In the genomic region with DNA sequence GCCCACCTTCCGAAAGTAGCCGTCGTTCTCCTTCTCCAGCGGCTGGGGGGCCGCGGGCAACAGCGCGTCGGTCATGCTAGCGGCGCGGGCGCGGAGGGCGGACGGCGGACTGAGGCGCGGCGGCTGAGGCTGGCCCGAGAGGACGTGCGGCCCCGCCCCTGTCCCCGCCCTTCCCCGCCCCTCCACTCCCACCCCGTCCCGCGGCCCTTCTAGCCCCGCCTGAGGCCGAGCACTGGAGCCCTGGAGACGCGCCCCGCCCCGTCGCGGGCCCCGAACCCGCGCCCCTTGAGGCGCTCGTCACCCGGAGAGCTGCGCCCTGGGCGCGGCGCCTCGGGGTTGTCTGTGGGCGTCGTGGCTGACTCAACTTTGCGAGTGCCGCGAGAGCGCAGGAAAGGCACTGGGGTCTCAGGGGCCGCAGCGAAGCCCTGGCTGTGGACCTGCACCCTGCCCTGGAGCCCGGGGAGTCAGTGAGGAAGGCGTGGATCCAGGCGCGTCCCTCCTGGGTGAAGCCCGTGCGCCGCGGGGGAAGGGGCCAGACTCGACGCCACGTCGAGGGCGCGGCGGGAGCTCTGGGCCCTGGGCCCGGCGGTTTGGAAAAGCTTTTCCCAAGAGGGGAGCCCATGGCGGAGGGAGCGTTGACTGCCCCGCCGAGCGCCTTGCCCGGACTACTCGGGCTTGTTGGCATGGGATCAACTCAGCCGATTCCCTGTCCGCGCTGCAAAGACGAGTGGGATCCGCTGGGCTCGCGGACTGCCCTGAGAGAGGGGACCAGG, we compare ENCODE assay signal across 8 cellular contexts. TPM values are rescaled to one million over a fixed set of nuclear protein-coding genes. Genes with fewer than 3 reads are reported as not detected.
DNase-seq lines count a peak whose midpoint lies in the region; ATAC-seq and TF ChIP-seq lines count a peak whose summit lies in the region.

A gene (minus strand): TSS at position 111 of the 773 bp plus-strand sequence. CDS start 36 bp downstream, at position 75.

- H4K20me1 ChIP-seq in OCI-LY1 (ENCODE audit: insufficient read depth, low read length) (no peaks in the 10 kb centered on the region), neural cell (ENCODE audit: insufficient read depth) (no peaks in the 10 kb centered on the region)

- peak; percentile 79 for ATAC-seq in HG03432 (IDR thresholded peaks at IDR 0.05; ENCODE audit: unreplicated experiment)
- no peak for ATAC-seq in thoracic aorta (ENCODE audit: insufficient number of reproducible peaks, low FRiP score, low read depth)

- POLR2A ChIA-PET in AG04450 (lab: Yijun Ruan, JAX), result interaction anchor here (1.0 kb wide), 1 partner anchor 13 kb away, joined by 8 read pairs; no protein-coding TSS in a partner anchor

- TF ChIP-seq POLR2A in GM18951 (IDR thresholded peaks at IDR 0.05; ENCODE audit: extremely low read depth, insufficient read depth, insufficient read length), result peak; percentile 49

- H3K4me3 ChIP-seq in AG04450 (ENCODE audit: low read depth, low read length), result peak within 1 kb of the TSS; percentile 61
- H3K4me3 ChIP-seq in OCI-LY1 (ENCODE audit: low read depth, low read length, poor library complexity, severe bottlenecking), result peak within 1 kb of the TSS; percentile 72
- H3K4me3 ChIP-seq in fibroblast of mammary gland (ENCODE audit: control insufficient read depth, low read depth, low read length), result peak within 1 kb of the TSS; percentile 28
- peak within 1 kb of the TSS; percentile 64 for H3K4me3 ChIP-seq in neural cell (ENCODE audit: low read length)
- peak within 1 kb of the TSS; percentile 69 for H3K4me3 ChIP-seq in thoracic aorta

- DNase-seq in AG04450 (ENCODE audit: low read depth, low spot score), result no peak
- peak; percentile 76 for DNase-seq in activated T-cell treated with anti-CD3 and anti-CD28 coated beads for 48 hours (ENCODE audit: low read depth)
- peak; percentile 53 for DNase-seq in fibroblast of mammary gland (ENCODE audit: low read depth)
- DNase-seq in thoracic aorta (ENCODE audit: low spot score), result no peak

- no peaks in the 10 kb centered on the region for H3K36me3 ChIP-seq in OCI-LY1 (ENCODE audit: insufficient read depth, low read length)
- no peaks in the 10 kb centered on the region for H3K36me3 ChIP-seq in neural cell (ENCODE audit: insufficient read depth, low read length)
- H3K36me3 ChIP-seq in thoracic aorta, result no peaks in the 10 kb centered on the region

- H2AFZ ChIP-seq in OCI-LY1 (ENCODE audit: low read length) (no peak within 1 kb of the TSS), neural cell (ENCODE audit: low read depth, low read length) (no peak within 1 kb of the TSS)

- H3K27me3 ChIP-seq in AG04450 (ENCODE audit: control insufficient read depth, insufficient read depth, low read length) (peaks cover 12% of the 10 kb centered on the region), OCI-LY1 (ENCODE audit: insufficient read depth, low read length) (no peaks in the 10 kb centered on the region), neural cell (ENCODE audit: insufficient read depth, low read depth, low read length) (peaks cover 24% of the 10 kb centered on the region), thoracic aorta (replicated peaks; ENCODE audit: insufficient read depth) (no peaks in the 10 kb centered on the region)

- CTCF ChIA-PET in AG04450 (lab: Charles Lee), result no interaction called here

- in situ Hi-C loops in GM18951 (cut with MboI; ENCODE audit: low sequenced_read_pairs, unreplicated experiment), result no loop called here

- TF ChIP-seq EP300 in neural cell (conservative IDR thresholded peaks at IDR 0.05; ENCODE audit: poor library complexity, severe bottlenecking), result no peak

- H3K9me2 ChIP-seq in OCI-LY1 (ENCODE audit: low read depth, low read length) (no peaks in the 10 kb centered on the region), neural cell (ENCODE audit: insufficient read depth, low read length) (no peaks in the 10 kb centered on the region)

- H3K9me3 ChIP-seq in AG04450 (ENCODE audit: control insufficient read depth, insufficient read depth, low read length) (no peaks in the 10 kb centered on the region; the same call in 1 of the 2 replicates), OCI-LY1 (ENCODE audit: low read length) (no peaks in the 10 kb centered on the region), neural cell (ENCODE audit: low read length) (no peaks in the 10 kb centered on the region), thoracic aorta (no peaks in the 10 kb centered on the region)

- peak within 1 kb of the TSS; percentile 44 for H3K9ac ChIP-seq in OCI-LY1 (ENCODE audit: low read length)
- H3K9ac ChIP-seq in neural cell (ENCODE audit: low read length), result no peak within 1 kb of the TSS

- no peaks in the 10 kb centered on the region for H3F3A ChIP-seq in OCI-LY1 (ENCODE audit: insufficient read depth, low read length)
- no peaks in the 10 kb centered on the region for H3F3A ChIP-seq in neural cell (ENCODE audit: insufficient read depth, low read length, poor library complexity, severe bottlenecking)

- H3K79me2 ChIP-seq in OCI-LY1 (ENCODE audit: insufficient read depth, low read length), result no peaks in the 10 kb centered on the region
- H3K79me2 ChIP-seq in neural cell (replicated peaks; ENCODE audit: insufficient read depth, low read length), result no peaks in the 10 kb centered on the region

- H3K4me2 ChIP-seq in OCI-LY1 (ENCODE audit: low read length), result peak within 1 kb of the TSS; percentile 65
- H3K4me2 ChIP-seq in neural cell (ENCODE audit: low read length), result no peak within 1 kb of the TSS

- H3K27ac ChIP-seq in AG04450 (ENCODE audit: low read depth, low read length) (no peak within 1 kb of the TSS), OCI-LY1 (ENCODE audit: low read depth, low read length, poor library complexity, severe bottlenecking) (no peak within 1 kb of the TSS), neural cell (ENCODE audit: low read length) (no peak within 1 kb of the TSS), thoracic aorta (no peak within 1 kb of the TSS)

- H3K4me1 ChIP-seq in OCI-LY1 (ENCODE audit: insufficient read depth, low read length, severe bottlenecking) (peaks cover 9% of the 10 kb centered on the region), thoracic aorta (ENCODE audit: control insufficient read depth in 1 of 2, low read depth in 2 of 2) (peaks cover 0 to 10% of the 10 kb centered on the region in 2 donors)

- no peak for TF ChIP-seq CTCF in AG04450 (IDR thresholded peaks at IDR 0.05; ENCODE audit: low read depth, low read length)
- no peak for TF ChIP-seq CTCF in OCI-LY1 (IDR thresholded peaks at IDR 0.05; ENCODE audit: low read length)
- no peak for TF ChIP-seq CTCF in fibroblast of mammary gland (conservative IDR thresholded peaks at IDR 0.05; ENCODE audit: control insufficient read depth, insufficient read depth, low read depth, low read length)
- TF ChIP-seq CTCF in neural cell (IDR thresholded peaks at IDR 0.05; ENCODE audit: poor library complexity, severe bottlenecking), result no peak
- no peak for TF ChIP-seq CTCF in thoracic aorta (IDR thresholded peaks at IDR 0.05)

- TF ChIP-seq RAD21 in neural cell (conservative IDR thresholded peaks at IDR 0.05), result no peak

TF ChIP-seq in neural cell, 6 proteins besides CTCF, POLR2A, EP300 and RAD21:
- TF ChIP-seq EZH2 (IDR thresholded peaks at IDR 0.05; ENCODE audit: borderline replicate concordance, insufficient read depth, low read length, poor library complexity, severe bottlenecking) (no peak), TAF1 (IDR thresholded peaks at IDR 0.05; ENCODE audit: low read depth) (no peak)

RNA-seq across cellular contexts. Expression of the gene that starts here (rescaled TPM):
- polyA plus RNA-seq in AG04450 (2011; rRNA removed) (4.8 and 5.3 TPM in 2 replicates), neural cell (0.60 and 1.5 TPM in 2 replicates)
- polyA minus RNA-seq in AG04450 (2011; rRNA and poly(A)+ RNA removed), result 5.5 and 7.6 TPM in 2 replicates
- 0.49 and 0.69 TPM in 2 replicates for polyA minus RNA-seq in neural cell
- total RNA-seq in thoracic aorta, result 1 to 10 TPM in 1 of 2 donors, under 1 TPM in 1; 0.81 to 2.4 TPM

Comparison
In these comparisons a context has a peak if more than half of its experiments do, and no peak if none do; other contexts are left out.
1. DNase-seq: peak in activated T-cell treated with anti-CD3 and anti-CD28 coated beads for 48 hours (single experiment) and fibroblast of mammary gland (single experiment); none in AG04450 (single experiment) and thoracic aorta (single experiment).
2. Peak in every context shown above with its lines, with median percentiles within 50 percentile points of each other: H3K4me3 ChIP-seq.